8 cellular contexts compared by ENCODE assay signal in the genomic region with DNA sequence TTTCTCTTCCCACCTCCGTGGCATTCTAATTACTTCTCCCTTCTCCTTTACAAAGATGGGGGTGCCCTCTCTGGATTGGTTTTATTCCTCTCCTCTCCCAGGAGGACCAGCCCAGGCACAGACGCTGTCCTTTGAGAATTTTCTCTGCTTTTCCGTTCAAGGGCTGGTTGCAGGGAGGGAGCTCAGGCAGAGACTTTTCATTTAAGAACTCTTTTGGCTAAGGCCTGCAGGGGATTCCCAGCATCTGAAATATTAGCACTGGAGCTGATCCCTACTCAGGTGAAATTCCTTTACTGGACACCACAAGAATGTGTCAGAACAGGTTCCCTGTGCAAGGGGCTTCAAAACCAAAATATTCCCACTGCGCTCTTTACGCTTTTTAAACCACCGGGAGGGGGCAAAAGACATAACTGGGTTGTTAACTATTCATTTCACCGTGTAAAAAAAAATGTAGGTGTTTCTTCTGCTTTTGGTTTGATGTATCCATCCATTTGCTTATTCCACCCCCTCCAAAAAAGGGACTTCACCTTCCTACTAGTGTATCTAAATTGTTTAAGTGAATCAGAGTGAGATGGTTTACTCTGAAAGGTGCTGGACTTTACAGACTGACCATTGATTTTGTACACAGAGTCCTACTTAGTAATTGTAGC. TPM values are rescaled to one million over a fixed set of nuclear protein-coding genes. Genes with fewer than 3 reads are reported as not detected.
DNase-seq lines count a peak whose midpoint lies in the region; ATAC-seq and TF ChIP-seq lines count a peak whose summit lies in the region.

No MANE protein-coding gene starts in this region.

- H3K4me3 ChIP-seq in KMS-11 (IDR thresholded peaks at IDR 0.05; ENCODE audit: insufficient read depth, low read depth, low read length) (no peak overlapping the region), psoas muscle (peak overlapping the region; percentile 93)

- DNase-seq in ELF-1 (ENCODE audit: low read depth, low spot score) (peak; percentile 65), left ventricle myocardium superior (no peak), psoas muscle (no peak), activated gamma-delta T cell (lab: John Stamatoyannopoulos, UW) (no peak)
- peak in 1 of 2 donors; percentile 21 for DNase-seq in activated naive CD4-positive, alpha-beta T cell treated with anti-CD3 and anti-CD28 coated beads, Interleukin-2, amount 50 U/mL, for 72 hours (ENCODE audit: low spot score in 2 of 2)
- DNase-seq in activated effector memory CD4-positive, alpha-beta T cell treated with Interleukin-2 at 50 U/mL for 16 hours, result no peak

- H3K9me3 ChIP-seq in psoas muscle, result no peaks in the 10 kb centered on the region

- peaks cover 53% of the 10 kb centered on the region for H3K79me2 ChIP-seq in KMS-11 (ENCODE audit: insufficient read depth, low read depth)

- no peak for TF ChIP-seq CTCF in KMS-11 (conservative IDR thresholded peaks at IDR 0.05; ENCODE audit: low read depth, low read length)
- TF ChIP-seq CTCF in psoas muscle (IDR thresholded peaks at IDR 0.05), result no peak

- intact Hi-C loops in left ventricle myocardium superior (cut with micrococcal nuclease), result loop anchor here (10.0 kb wide), 1 partner anchor 172 kb away; no protein-coding TSS in a partner anchor
- intact Hi-C loops in psoas muscle (cut with DNase I), result loop anchor here (2.0 to 5.0 kb wide), 4 partner anchors 50 to 180 kb away; partner anchors contain the start of gene TERF2 (in 1 of the 2)

- H3K36me3 Mint-ChIP-seq in activated naive CD4-positive, alpha-beta T cell treated with anti-CD3 and anti-CD28 coated beads, Interleukin-2, amount 50 U/mL, for 72 hours, result peaks cover 16 to 25% of the 10 kb centered on the region in 2 donors

- peak overlapping the region; percentile 99 to 100 for H3K27ac Mint-ChIP-seq in activated naive CD4-positive, alpha-beta T cell treated with anti-CD3 and anti-CD28 coated beads, Interleukin-2, amount 50 U/mL, for 72 hours

- peaks cover 56% of the 10 kb centered on the region for H3K4me1 ChIP-seq in KMS-11 (ENCODE audit: low read depth, poor library complexity, severe bottlenecking)
- peaks cover 33% of the 10 kb centered on the region for H3K4me1 ChIP-seq in psoas muscle

- H4K20me1 ChIP-seq in KMS-11 (ENCODE audit: insufficient read depth), result no peaks in the 10 kb centered on the region

- H3K4me2 ChIP-seq in KMS-11, result peak overlapping the region; percentile 84

- peak overlapping the region; percentile 80; the same call in 1 of the 2 replicates for H2AFZ ChIP-seq in KMS-11 (ENCODE audit: low read depth)

- no peaks in the 10 kb centered on the region for H3K9me3 Mint-ChIP-seq in activated naive CD4-positive, alpha-beta T cell treated with anti-CD3 and anti-CD28 coated beads, Interleukin-2, amount 50 U/mL, for 72 hours

- peak overlapping the region; percentile 67 for H3K27ac ChIP-seq in KMS-11
- peak overlapping the region; percentile 98 for H3K27ac ChIP-seq in psoas muscle

- H3K27me3 ChIP-seq in KMS-11 (ENCODE audit: insufficient read depth, low read depth) (no peaks in the 10 kb centered on the region), psoas muscle (ENCODE audit: insufficient read depth in 3 of 3, low read length in 2 of 3) (no peaks in the 10 kb centered on the region)

- ATAC-seq in activated naive CD4-positive, alpha-beta T cell treated with anti-CD3 and anti-CD28 coated beads, Interleukin-2, amount 50 U/mL, for 72 hours, result peak in 1 of 2 donors; percentile 0
- ATAC-seq in left ventricle myocardium superior (peak; percentile 0), psoas muscle (peak in 1 of 4 donors; percentile 10), HG03521 (IDR thresholded peaks at IDR 0.05; ENCODE audit: unreplicated experiment) (no peak)

- 1 to 2% (median 1%) methylated on average over 7 of the region's 7 CpGs for WGBS in psoas muscle, 3 donors

- H3K36me3 ChIP-seq in KMS-11 (ENCODE audit: insufficient read depth), result no peaks in the 10 kb centered on the region
- H3K36me3 ChIP-seq in psoas muscle (ENCODE audit: insufficient read depth in 1 of 2, low read depth in 1 of 2), result peaks cover 0 to 13% of the 10 kb centered on the region in 2 donors

- H3K9ac ChIP-seq in KMS-11, result peak overlapping the region; percentile 66

RNA-seq across cellular contexts. Expression of gene NFAT5, which starts 1.4 kb away (rescaled TPM):
- 10 to 100 TPM; 37.6 to 75.5 TPM for total RNA-seq in activated naive CD4-positive, alpha-beta T cell treated with anti-CD3 and anti-CD28 coated beads, Interleukin-2, amount 50 U/mL, for 72 hours
- 14.3 TPM for total RNA-seq in left ventricle myocardium superior
- 10 to 100 TPM; 18.8 to 27.9 (median 22.4) TPM for total RNA-seq in psoas muscle
- polyA plus RNA-seq in psoas muscle, result 1 to 10 TPM; 1.6 to 5.9 (median 2.0) TPM
